ENCODE assay signal across 8 cellular contexts in genomic region chr13:20773194-20774080, GRCh38. TPM values are rescaled to one million over a fixed set of nuclear protein-coding genes. Genes with fewer than 3 reads are reported as not detected.
DNase-seq lines count a peak whose midpoint lies in the region; ATAC-seq and TF ChIP-seq lines count a peak whose summit lies in the region.

Gene EEF1AKMT1 (minus strand): TSS chr13:20773961. CDS start chr13:20757598, 16,363 bp downstream.

- no peak for TF ChIP-seq CTCF in liver (IDR thresholded peaks at IDR 0.05; ENCODE audit: low read depth, low read length, missing input control)

- peak within 1 kb of the TSS; percentile 87 to 93 for H3K9ac ChIP-seq in liver (ENCODE audit: low read depth in 1 of 2, low read length in 2 of 2)

- H3K4me3 ChIP-seq in liver (ENCODE audit: low read depth in 1 of 3, low read length in 3 of 3) = peak within 1 kb of the TSS; percentile 60 to 87 (median 68)

- peaks cover 0 to 9% (median 0%) of the 10 kb centered on the region in 4 donors for H3K4me1 ChIP-seq in liver (ENCODE audit: control insufficient read depth in 4 of 4, insufficient read depth in 4 of 4, low read length in 3 of 4)

- no peaks in the 10 kb centered on the region for H3K27me3 ChIP-seq in liver (ENCODE audit: control insufficient read depth in 4 of 4, insufficient read depth in 4 of 4, low read length in 3 of 4)

- no peaks in the 10 kb centered on the region for H3K36me3 ChIP-seq in liver (ENCODE audit: control insufficient read depth in 4 of 4, insufficient read depth in 3 of 4, low read depth in 1 of 4, low read length in 3 of 4)

- peak within 1 kb of the TSS; percentile 92 to 97 for H3K27ac ChIP-seq in liver (ENCODE audit: low read depth in 1 of 2, low read length in 2 of 2)

- ATAC-seq in GM19395 (IDR thresholded peaks at IDR 0.05; ENCODE audit: unreplicated experiment) (peak; percentile 92), HG03558 (IDR thresholded peaks at IDR 0.05; ENCODE audit: extremely low read depth, unreplicated experiment) (peak; percentile 70)

- WGBS in liver = under 1% methylated on average over 72 of the region's 72 CpGs

- no peaks in the 10 kb centered on the region for H3K9me3 ChIP-seq in liver (ENCODE audit: control insufficient read depth in 4 of 4, low read length in 3 of 4)

- peak; percentile 50 to 94 (median 85) for DNase-seq in C1 segment of cervical spinal cord (lab: John Stamatoyannopoulos, UW)
- DNase-seq in NCI-H748 treated with DMSO at 0.1 percent for 48 hours (lab: John Stamatoyannopoulos, UW) = peak; percentile 91
- DNase-seq in activated CD4-positive, alpha-beta T cell treated with anti-CD3 and anti-CD28 coated beads, Interleukin-2, amount 50 U/mL, for 48 hours = peak; percentile 96
- DNase-seq in dermis microvascular lymphatic vessel endothelial cell (ENCODE audit: low read depth in 2 of 2) = peak; percentile 80 to 89
- DNase-seq in stimulated activated CD4-positive, alpha-beta T cell treated with anti-CD3 and anti-CD28 coated beads, Interleukin-4, amount 100 ng/mL, for 1 hour = peak; percentile 97

- TF ChIP-seq RAD21 in liver (IDR thresholded peaks at IDR 0.05) = peak in 1 of 2 donors; percentile 25

TF ChIP-seq in liver, 16 proteins besides CTCF, POLR2A, EP300 and RAD21:
- TF ChIP-seq FOXA1 (IDR thresholded peaks at IDR 0.05) (no peak), RXRA (IDR thresholded peaks at IDR 0.05) (peak; percentile 38 to 78), FOXA2 (IDR thresholded peaks at IDR 0.05) (no peak), JUND (IDR thresholded peaks at IDR 0.05) (no peak), NR2F2 (IDR thresholded peaks at IDR 0.05) (no peak), HNF4A (conservative IDR thresholded peaks at IDR 0.05) (peak; percentile 41 to 50), TAF1 (conservative IDR thresholded peaks at IDR 0.05) (no peak), YY1 (IDR thresholded peaks at IDR 0.05) (peak; percentile 69), HNF4G (IDR thresholded peaks at IDR 0.05) (no peak), EGR1 (IDR thresholded peaks at IDR 0.05; ENCODE audit: low read depth in 2 of 2) (no peak), ATF3 (IDR thresholded peaks at IDR 0.05) (no peak), MAX (IDR thresholded peaks at IDR 0.05) (no peak), ZBTB33 (IDR thresholded peaks at IDR 0.05) (peak; percentile 28), REST (IDR thresholded peaks at IDR 0.05) (no peak), SP1 (IDR thresholded peaks at IDR 0.05) (no peak), GABPA (IDR thresholded peaks at IDR 0.05 in 1 of 2, conservative IDR thresholded peaks at IDR 0.05 in 1 of 2) (no peak)
TF ChIP-seq in liver: peak in this region for 4.

RNA-seq across cellular contexts. Expression of gene EEF1AKMT1, which starts in this region (rescaled TPM):
- total RNA-seq in dermis microvascular lymphatic vessel endothelial cell = 5.4 and 5.6 TPM in 2 replicates
- 1 to 10 TPM; 4.7 to 5.0 TPM for total RNA-seq in liver
- 10 to 100 TPM in 1 of 2 donors, 1 to 10 TPM in 1; 4.2 to 11.2 TPM for polyA plus RNA-seq in liver

Comparison
In these comparisons a context has a peak if more than half of its experiments do, and no peak if none do; other contexts are left out.
1. Peak in every context shown above with its lines: DNase-seq, ATAC-seq, H3K4me3 ChIP-seq and H3K27ac ChIP-seq.